ENCODE assay signal across 18 cellular contexts in genomic region chr2:224754129-224754528, GRCh38. TPM values are rescaled to one million over a fixed set of nuclear protein-coding genes. Genes with fewer than 3 reads are reported as not detected.
DNase-seq lines count a peak whose midpoint lies in the region; ATAC-seq and TF ChIP-seq lines count a peak whose summit lies in the region.
"Had no signal": no experiment of that assay in that cellular context is flagged by ENCODE, and none has a peak within 500 bp of the region (broad histone marks: within the 10 kb centered on the region; RNA-seq: fewer than 3 reads in every experiment).

No MANE protein-coding gene starts in this region.

- H3K27me3 ChIP-seq in BJ (ENCODE audit: control insufficient read depth, insufficient read depth, low read length) (no peaks in the 10 kb centered on the region), osteoblast (ENCODE audit: insufficient read depth, low read length) (no peaks in the 10 kb centered on the region)
- H3K27me3 ChIP-seq in CD4-positive, alpha-beta memory T cell (ENCODE audit: insufficient read depth, low read length), result no peaks in the 10 kb centered on the region
- H3K27me3 ChIP-seq: BE2C had no signal

- peaks cover 10% of the 10 kb centered on the region for H3K4me1 ChIP-seq in osteoblast (ENCODE audit: insufficient read depth, low read length)
- H3K4me1 ChIP-seq in CD4-positive, alpha-beta memory T cell (ENCODE audit: insufficient read depth, low read length), result no peaks in the 10 kb centered on the region
- H3K4me1 ChIP-seq: BE2C had no signal

- no peaks in the 10 kb centered on the region for H3K79me2 ChIP-seq in osteoblast (ENCODE audit: insufficient read depth, low read length)

- DNase-seq in BJ (ENCODE audit: low read depth) (peak; percentile 72), RPMI7951 (ENCODE audit: low read depth) (peak; percentile 61), fibroblast of pulmonary artery (ENCODE audit: low read depth) (peak; percentile 87), osteoblast (ENCODE audit: insufficient read length, low spot score, missing footprints) (peak; percentile 84), NCI-H82 treated with DMSO at 0.1 percent for 48 hours (lab: John Stamatoyannopoulos, UW; ENCODE audit: unreplicated experiment) (no peak), T-cell (no peak)
- no peak for DNase-seq in stimulated activated naive B cell treated with anti-CD40 and anti-IgM and Interleukin-4, amounts not matched to agents 10 μg/mL and 1 μg/mL and 100 μg/mL, for 72 hours
- DNase-seq in CD4-positive, alpha-beta memory T cell, result no peak
- DNase-seq: activated naive CD4-positive, alpha-beta T cell treated with anti-CD3 and anti-CD28 coated beads, Interleukin-2, amount 10 ng/mL, durations not matched to agents 7 days and 5 days; BE2C; DND-41; MV-4-11; NCI-H2171 treated with DMSO at 0.1 percent for 48 hours; SK-N-SH had no signal

- intact Hi-C loops in CD4-positive, alpha-beta memory T cell (cut with micrococcal nuclease), result no loop called here

- H3K9me3 Mint-ChIP-seq in stimulated activated naive B cell treated with anti-CD40 and anti-IgM and Interleukin-4, amounts not matched to agents 10 μg/mL and 1 μg/mL and 100 μg/mL, for 72 hours, result peaks cover 20 to 22% of the 10 kb centered on the region in 2 donors
- H3K9me3 Mint-ChIP-seq in CD4-positive, alpha-beta memory T cell, result peaks cover 7 to 28% (median 25%) of the 10 kb centered on the region in 8 donors
- peaks cover 13 to 26% (median 22%) of the 10 kb centered on the region in 3 donors for H3K9me3 Mint-ChIP-seq in T-cell

- H3K27ac Mint-ChIP-seq in stimulated activated naive B cell treated with anti-CD40 and anti-IgM and Interleukin-4, amounts not matched to agents 10 μg/mL and 1 μg/mL and 100 μg/mL, for 72 hours, result no peak overlapping the region
- H3K27ac Mint-ChIP-seq in CD4-positive, alpha-beta memory T cell, result no peak overlapping the region
- H3K27ac Mint-ChIP-seq in T-cell, result no peak overlapping the region
- H3K27ac Mint-ChIP-seq: activated naive CD4-positive, alpha-beta T cell treated with anti-CD3 and anti-CD28 coated beads, Interleukin-2, amount 10 ng/mL, durations not matched to agents 7 days and 5 days had no signal

- H4K20me1 ChIP-seq in osteoblast (ENCODE audit: insufficient read depth, low read length), result no peaks in the 10 kb centered on the region

- peak overlapping the region; percentile 33 for H3K27ac ChIP-seq in osteoblast (ENCODE audit: low read depth, low read length)
- no peak overlapping the region for H3K27ac ChIP-seq in CD4-positive, alpha-beta memory T cell (ENCODE audit: low read depth, low read length)
- H3K27ac ChIP-seq: VCaP had no signal

- H3K4me2 ChIP-seq in osteoblast (ENCODE audit: insufficient read depth, low read length), result peak overlapping the region; percentile 48
- H3K4me2 ChIP-seq: SK-N-SH had no signal

- no peak overlapping the region for H3K4me3 ChIP-seq in BJ (ENCODE audit: low read depth, low read length)
- H3K4me3 ChIP-seq in fibroblast of pulmonary artery (replicated peaks; ENCODE audit: low read depth, low read length), result no peak overlapping the region
- H3K4me3 ChIP-seq in osteoblast (ENCODE audit: insufficient read depth, low read length), result no peak overlapping the region
- no peak overlapping the region for H3K4me3 ChIP-seq in CD4-positive, alpha-beta memory T cell (ENCODE audit: low read length in 2 of 2)
- H3K4me3 ChIP-seq: lung had no signal

- ATAC-seq in stimulated activated naive B cell treated with anti-CD40 and anti-IgM and Interleukin-4, amounts not matched to agents 10 μg/mL and 1 μg/mL and 100 μg/mL, for 72 hours (replicated peaks), result no peak
- ATAC-seq in T-cell (replicated peaks in 1 of 4), result no peak

- H3K27me3 Mint-ChIP-seq in stimulated activated naive B cell treated with anti-CD40 and anti-IgM and Interleukin-4, amounts not matched to agents 10 μg/mL and 1 μg/mL and 100 μg/mL, for 72 hours, result no peaks in the 10 kb centered on the region
- no peaks in the 10 kb centered on the region for H3K27me3 Mint-ChIP-seq in CD4-positive, alpha-beta memory T cell
- peaks cover 0 to 2% of the 10 kb centered on the region in 2 donors for H3K27me3 Mint-ChIP-seq in T-cell
- H3K27me3 Mint-ChIP-seq: activated naive CD4-positive, alpha-beta T cell treated with anti-CD3 and anti-CD28 coated beads, Interleukin-2, amount 10 ng/mL, durations not matched to agents 7 days and 5 days had no signal

- POLR2A ChIA-PET in BJ (lab: Charles Lee), result no interaction called here
- POLR2A ChIA-PET in CD4-positive, alpha-beta memory T cell (lab: Charles Lee; ENCODE audit: partially characterized antibody), result no interaction called here
- POLR2A ChIA-PET in T-cell (lab: Charles Lee), result no interaction called here

- H3K4me3 Mint-ChIP-seq in stimulated activated naive B cell treated with anti-CD40 and anti-IgM and Interleukin-4, amounts not matched to agents 10 μg/mL and 1 μg/mL and 100 μg/mL, for 72 hours, result no peak overlapping the region
- H3K4me3 Mint-ChIP-seq in CD4-positive, alpha-beta memory T cell, result no peak overlapping the region
- no peak overlapping the region for H3K4me3 Mint-ChIP-seq in T-cell
- H3K4me3 Mint-ChIP-seq: activated naive CD4-positive, alpha-beta T cell treated with anti-CD3 and anti-CD28 coated beads, Interleukin-2, amount 10 ng/mL, durations not matched to agents 7 days and 5 days; central memory CD8-positive, alpha-beta T cell had no signal

- H3K36me3 Mint-ChIP-seq in stimulated activated naive B cell treated with anti-CD40 and anti-IgM and Interleukin-4, amounts not matched to agents 10 μg/mL and 1 μg/mL and 100 μg/mL, for 72 hours, result peaks cover 23 to 26% of the 10 kb centered on the region in 2 donors
- H3K36me3 Mint-ChIP-seq in CD4-positive, alpha-beta memory T cell, result peaks cover 18 to 21% of the 10 kb centered on the region in 2 donors
- peaks cover 20% of the 10 kb centered on the region for H3K36me3 Mint-ChIP-seq in T-cell

- no peak overlapping the region for H2AFZ ChIP-seq in osteoblast (ENCODE audit: low read length)

- peaks cover 9 to 13% of the 10 kb centered on the region in 2 donors for H3K4me1 Mint-ChIP-seq in stimulated activated naive B cell treated with anti-CD40 and anti-IgM and Interleukin-4, amounts not matched to agents 10 μg/mL and 1 μg/mL and 100 μg/mL, for 72 hours
- H3K4me1 Mint-ChIP-seq in CD4-positive, alpha-beta memory T cell, result peaks cover 0 to 4% (median 0%) of the 10 kb centered on the region in 4 donors
- H3K4me1 Mint-ChIP-seq in T-cell, result no peaks in the 10 kb centered on the region
- H3K4me1 Mint-ChIP-seq: activated naive CD4-positive, alpha-beta T cell treated with anti-CD3 and anti-CD28 coated beads, Interleukin-2, amount 10 ng/mL, durations not matched to agents 7 days and 5 days; central memory CD8-positive, alpha-beta T cell had no signal

- no peak for TF ChIP-seq CTCF in BJ (IDR thresholded peaks at IDR 0.05; ENCODE audit: insufficient read depth, low read depth, low read length)
- no peak for TF ChIP-seq CTCF in fibroblast of pulmonary artery (IDR thresholded peaks at IDR 0.05; ENCODE audit: low read length, missing control alignments)
- TF ChIP-seq CTCF in osteoblast (IDR thresholded peaks at IDR 0.05; ENCODE audit: extremely low read depth, low read depth, low read length), result no peak

- CTCF ChIA-PET in BJ (lab: Yijun Ruan, JAX) (interaction anchor here (1.2 to 2.1 kb wide), 2 partner anchors 9 to 11 kb away, joined by 4 to 5 read pairs; no protein-coding TSS in a partner anchor), T-cell (lab: Charles Lee) (no interaction called here)
- CTCF ChIA-PET in CD4-positive, alpha-beta memory T cell (lab: Charles Lee; ENCODE audit: partially characterized antibody), result interaction anchor here (0.8 kb wide), 1 partner anchor 24 kb away, joined by 4 read pairs; no protein-coding TSS in a partner anchor

- H3K9me3 ChIP-seq in osteoblast (ENCODE audit: low read depth, low read length), result peaks cover 6% of the 10 kb centered on the region
- peaks cover 0 to 14% of the 10 kb centered on the region in 2 donors for H3K9me3 ChIP-seq in CD4-positive, alpha-beta memory T cell (ENCODE audit: control insufficient read depth in 1 of 2, low read length in 2 of 2)
- H3K9me3 ChIP-seq: BE2C had no signal

- peaks cover 8% of the 10 kb centered on the region for H3K36me3 ChIP-seq in BJ (ENCODE audit: control insufficient read depth, insufficient read depth, low read length)
- peaks cover 16% of the 10 kb centered on the region for H3K36me3 ChIP-seq in osteoblast (ENCODE audit: insufficient read depth, low read length)
- no peaks in the 10 kb centered on the region for H3K36me3 ChIP-seq in CD4-positive, alpha-beta memory T cell (ENCODE audit: insufficient read depth, low read length)
- H3K36me3 ChIP-seq: BE2C had no signal

RNA-seq across cellular contexts. Expression of gene CCDC195, which starts 38.0 kb away (rescaled TPM):
- polyA plus RNA-seq in BJ (2011; rRNA removed), result not detected in 2 replicates
- not detected in 2 replicates for polyA minus RNA-seq in BJ (2011; rRNA and poly(A)+ RNA removed)
- not detected in 2 replicates for total RNA-seq in RPMI7951 (2014; rRNA removed; shearing (Covaris generic))
- not detected in 2 replicates for total RNA-seq in osteoblast
- not detected for total RNA-seq in CD4-positive, alpha-beta memory T cell
- not detected for polyA plus RNA-seq in CD4-positive, alpha-beta memory T cell
- not detected for total RNA-seq in T-cell
- total RNA-seq: endothelial cell of umbilical vein, lung had no signal
- polyA plus RNA-seq: endothelial cell of umbilical vein, lung, SK-N-SH had no signal

Comparison
In these comparisons a context has a peak if more than half of its experiments do, and no peak if none do; other contexts are left out.
1. DNase-seq: peak in BJ (single experiment), RPMI7951 (single experiment), fibroblast of pulmonary artery (single experiment) and osteoblast (single experiment); none in stimulated activated naive B cell treated with anti-CD40 and anti-IgM and Interleukin-4, amounts not matched to agents 10 μg/mL and 1 μg/mL and 100 μg/mL, for 72 hours (single experiment), NCI-H82 treated with DMSO at 0.1 percent for 48 hours (single experiment), CD4-positive, alpha-beta memory T cell (0 of 5) and T-cell (0 of 34).
2. CTCF ChIA-PET loops: an anchor here in BJ (1.2 to 2.1 kb wide) and CD4-positive, alpha-beta memory T cell (0.8 kb wide); none called in T-cell.